ENCODE assay signal across 29 cellular contexts in the genomic region with DNA sequence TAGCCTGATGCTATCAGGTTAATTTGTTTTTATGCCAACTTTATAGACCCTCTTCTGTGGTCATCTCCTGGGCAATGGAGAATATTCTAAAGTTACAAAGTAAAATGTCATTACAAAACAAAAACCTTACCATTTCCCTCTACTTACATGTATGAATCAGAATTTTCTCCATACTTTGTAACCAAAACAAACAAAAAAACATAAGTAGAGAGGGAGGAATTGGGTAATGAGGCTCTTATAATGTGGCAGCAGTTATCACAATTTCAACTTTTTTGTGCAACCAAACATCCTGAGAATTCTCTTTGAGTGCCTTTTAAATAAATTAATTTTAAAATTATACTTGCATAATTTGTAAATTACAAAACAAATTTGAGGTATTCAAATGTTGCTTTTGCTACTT.
"Had no signal": no experiment of that assay in that cellular context is flagged by ENCODE, and none has a peak within 500 bp of the region (broad histone marks: within the 10 kb centered on the region; RNA-seq: fewer than 3 reads in every experiment).

No MANE protein-coding gene starts in this region.

- H3K4me3 Mint-ChIP-seq: activated CD4-positive, alpha-beta memory T cell treated with anti-CD3 and anti-CD28 coated beads, Interleukin-2, amount 10 ng/mL, durations not matched to agents 7 days and 5 days; activated CD4-positive, alpha-beta T cell treated with anti-CD3 and anti-CD28 coated beads, Interleukin-2, amount 10 ng/mL, durations not matched to agents 7 days and 5 days; activated naive CD4-positive, alpha-beta T cell treated with anti-CD3 and anti-CD28 coated beads, Interleukin-2, amount 10 ng/mL, durations not matched to agents 7 days and 5 days; activated naive CD8-positive, alpha-beta T cell treated with anti-CD3 and anti-CD28 coated beads for 36 hours; activated T-cell treated with anti-CD3 and anti-CD28 coated beads, Interleukin-2, amount 50 U/mL, for 72 hours; T-helper 1 cell treated with Interleukin-12 subunit alpha and Interleukin-12 subunit beta and Interleukin-4 antibody, amounts not matched to agents 30 μg/mL and 1 μg/mL, for 36 hours; WTC11 had no signal

- H3K4me1 Mint-ChIP-seq: activated CD4-positive, alpha-beta memory T cell treated with anti-CD3 and anti-CD28 coated beads, Interleukin-2, amount 10 ng/mL, durations not matched to agents 7 days and 5 days; activated CD4-positive, alpha-beta T cell treated with anti-CD3 and anti-CD28 coated beads, Interleukin-2, amount 10 ng/mL, durations not matched to agents 7 days and 5 days; activated naive CD4-positive, alpha-beta T cell treated with anti-CD3 and anti-CD28 coated beads, Interleukin-2, amount 10 ng/mL, durations not matched to agents 7 days and 5 days; activated naive CD8-positive, alpha-beta T cell treated with anti-CD3 and anti-CD28 coated beads for 36 hours had no signal

- H3K36me3 Mint-ChIP-seq: activated naive CD4-positive, alpha-beta T cell treated with anti-CD3 and anti-CD28 coated beads, Interleukin-2, amount 10 ng/mL, durations not matched to agents 7 days and 5 days; activated naive CD8-positive, alpha-beta T cell treated with anti-CD3 and anti-CD28 coated beads for 36 hours; WTC11 had no signal

- FAIRE-seq: RCC 7860 had no signal

- H3K4me3 ChIP-seq: adrenal gland, cardiac muscle cell, MG63, SJSA1 had no signal

- H3K27ac ChIP-seq: adrenal gland, cardiac muscle cell, KMS-11, SJSA1 had no signal

- H3K27me3 ChIP-seq: adrenal gland, cardiac muscle cell, MG63, SJSA1 had no signal

- H3K9me3 ChIP-seq: adrenal gland, MG63 had no signal

- H3K36me3 ChIP-seq: adrenal gland, cardiac muscle cell, MG63, SJSA1 had no signal

- H3K9ac ChIP-seq: KMS-11 had no signal

- H3K4me1 ChIP-seq: adrenal gland, SJSA1 had no signal

- DNase-seq: activated CD4-positive, alpha-beta memory T cell treated with anti-CD3 and anti-CD28 coated beads, Interleukin-2, amount 10 ng/mL, durations not matched to agents 7 days and 5 days; activated CD4-positive, alpha-beta T cell treated with anti-CD3 and anti-CD28 coated beads for 1 hour; activated CD4-positive, alpha-beta T cell treated with anti-CD3 and anti-CD28 coated beads, Interleukin-2, amount 10 ng/mL, durations not matched to agents 7 days and 5 days; activated CD8-positive, alpha-beta memory T cell treated with anti-CD3 and anti-CD28 coated beads, Interleukin-2, amount 50 U/mL, for 4 hours; activated gamma-delta T cell treated with Interleukin-2 at 50 U/mL for 16 hours; activated naive CD4-positive, alpha-beta T cell treated with anti-CD3 and anti-CD28 coated beads, Interleukin-2, amount 10 ng/mL, durations not matched to agents 7 days and 5 days; activated naive CD8-positive, alpha-beta T cell treated with anti-CD3 and anti-CD28 coated beads for 36 hours; activated T-cell treated with anti-CD3 and anti-CD28 coated beads, Interleukin-2, amount 50 U/mL, for 72 hours; adrenal gland; anterior cingulate cortex; MG63; MV-4-11; NCI-H1092 treated with DMSO at 0.1 percent for 48 hours; NCI-H1436; NCI-H1694 treated with DMSO at 0.1 percent for 48 hours; NCI-H2081; NCI-H510A treated with DMSO at 0.1 percent for 48 hours; NCI-H69; NK-92 treated with Interleukin-12 subunit alpha and Interleukin-12 subunit beta, amount 100 ng/mL, for 24 hours; SHP77; SW 1271 had no signal

- ATAC-seq: activated T-cell treated with anti-CD3 and anti-CD28 coated beads, Interleukin-2, amount 50 U/mL, for 72 hours; SK-N-SH treated with all-trans-retinoic acid at 6 μM for 48 hours; WTC11 had no signal

- H3K27me3 Mint-ChIP-seq: activated CD4-positive, alpha-beta memory T cell treated with anti-CD3 and anti-CD28 coated beads, Interleukin-2, amount 10 ng/mL, durations not matched to agents 7 days and 5 days; activated CD4-positive, alpha-beta T cell treated with anti-CD3 and anti-CD28 coated beads, Interleukin-2, amount 10 ng/mL, durations not matched to agents 7 days and 5 days; activated naive CD4-positive, alpha-beta T cell treated with anti-CD3 and anti-CD28 coated beads, Interleukin-2, amount 10 ng/mL, durations not matched to agents 7 days and 5 days; activated naive CD8-positive, alpha-beta T cell treated with anti-CD3 and anti-CD28 coated beads for 36 hours had no signal

- H3K9me3 Mint-ChIP-seq: activated CD4-positive, alpha-beta memory T cell treated with anti-CD3 and anti-CD28 coated beads, Interleukin-2, amount 10 ng/mL, durations not matched to agents 7 days and 5 days; activated CD4-positive, alpha-beta T cell treated with anti-CD3 and anti-CD28 coated beads, Interleukin-2, amount 10 ng/mL, durations not matched to agents 7 days and 5 days; activated naive CD4-positive, alpha-beta T cell treated with anti-CD3 and anti-CD28 coated beads, Interleukin-2, amount 10 ng/mL, durations not matched to agents 7 days and 5 days; activated naive CD8-positive, alpha-beta T cell treated with anti-CD3 and anti-CD28 coated beads for 36 hours; activated T-helper 2 cell treated with anti-CD3 and anti-CD28 coated beads, Interferon-gamma antibody, Interleukin-2, Interleukin-4, amounts not matched to agents 10 μg/mL and 5 μg/mL and 100 μg/mL, durations not matched to agents 14 hours and 24 hours and 36 hours; T-helper 1 cell treated with Interleukin-12 subunit alpha and Interleukin-12 subunit beta and Interleukin-4 antibody, amounts not matched to agents 30 μg/mL and 1 μg/mL, for 36 hours; WTC11 had no signal

- H3K27ac Mint-ChIP-seq: activated CD4-positive, alpha-beta memory T cell treated with anti-CD3 and anti-CD28 coated beads, Interleukin-2, amount 10 ng/mL, durations not matched to agents 7 days and 5 days; activated CD4-positive, alpha-beta T cell treated with anti-CD3 and anti-CD28 coated beads, Interleukin-2, amount 10 ng/mL, durations not matched to agents 7 days and 5 days; activated naive CD4-positive, alpha-beta T cell treated with anti-CD3 and anti-CD28 coated beads, Interleukin-2, amount 10 ng/mL, durations not matched to agents 7 days and 5 days; activated naive CD8-positive, alpha-beta T cell treated with anti-CD3 and anti-CD28 coated beads for 36 hours; activated T-cell treated with anti-CD3 and anti-CD28 coated beads, Interleukin-2, amount 50 U/mL, for 72 hours; activated T-helper 2 cell treated with anti-CD3 and anti-CD28 coated beads, Interferon-gamma antibody, Interleukin-2, Interleukin-4, amounts not matched to agents 10 μg/mL and 5 μg/mL and 100 μg/mL, durations not matched to agents 14 hours and 24 hours and 36 hours; T-helper 1 cell treated with Interleukin-12 subunit alpha and Interleukin-12 subunit beta and Interleukin-4 antibody, amounts not matched to agents 30 μg/mL and 1 μg/mL, for 36 hours; WTC11 had no signal
